2 cellular contexts compared by ENCODE assay signal in genomic region chr20:63613863-63614597, GRCh38.
TF ChIP-seq lines count a peak whose summit lies in the region.

No MANE protein-coding gene starts in this region.

TF ChIP-seq in IMR-90, 13 proteins besides CTCF, POLR2A, EP300 and RAD21:
- TF ChIP-seq SMC3 (IDR thresholded peaks at IDR 0.05; ENCODE audit: low read depth, low read length), result peak; percentile 30; the same call in 1 of the 2 replicates

TF ChIP-seq in HepG2, 621 proteins besides CTCF, POLR2A, EP300 and RAD21:
- TF ChIP-seq ZBTB33 (CRISPR knock-in tag; IDR thresholded peaks at IDR 0.05) (peak; percentile 99), STAG1 (CRISPR knock-in tag; IDR thresholded peaks at IDR 0.05) (peak; percentile 48)
